In the genomic region with DNA sequence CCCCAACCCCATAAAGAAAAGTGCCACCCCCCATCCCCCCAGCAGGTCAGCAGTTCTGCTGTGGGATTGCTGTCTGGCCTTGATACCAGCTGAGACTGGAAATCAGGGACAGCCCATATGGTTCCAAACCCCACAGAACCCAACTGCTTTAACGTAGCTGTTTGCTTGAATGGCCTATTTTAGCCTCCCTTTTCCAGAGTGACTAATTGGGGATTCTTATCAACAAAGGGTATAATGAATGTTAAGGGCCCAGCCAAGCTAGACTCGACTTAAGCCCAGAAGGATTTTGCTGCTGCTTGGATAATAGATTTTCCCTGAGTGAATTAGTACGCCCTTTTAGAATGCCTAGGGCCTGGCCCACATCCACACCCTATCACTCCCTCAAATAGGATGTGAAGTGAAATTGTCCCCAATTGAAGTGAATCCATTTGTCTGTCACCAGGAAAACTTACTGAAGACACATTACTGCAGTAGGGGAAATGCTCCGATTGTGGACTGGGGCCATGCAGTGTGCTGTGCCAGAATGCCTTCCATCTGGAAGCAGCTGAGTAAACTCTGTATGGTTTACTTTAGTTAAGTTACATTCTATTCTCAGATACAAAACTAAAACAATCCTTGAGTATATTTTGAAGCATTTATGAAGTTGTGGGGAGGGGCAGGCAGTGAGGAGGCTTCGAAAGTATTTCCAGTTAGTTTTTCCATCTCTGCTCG, we compare ENCODE assay signal across 12 cellular contexts.
A peak's percentile ranks its signal among the peaks of the same experiment; 100 is the strongest.
DNase-seq lines count a peak whose midpoint lies in the region; ATAC-seq and TF ChIP-seq lines count a peak whose summit lies in the region.
"Had no signal": no experiment of that assay in that cellular context is flagged by ENCODE, and none has a peak within 500 bp of the region (broad histone marks: within the 10 kb centered on the region; RNA-seq: fewer than 3 reads in every experiment).

No MANE protein-coding gene starts in this region.

- H3K4me1 ChIP-seq in breast epithelium (peaks cover 3 to 36% of the 10 kb centered on the region in 2 donors), fibroblast of lung (ENCODE audit: control insufficient read depth, extremely low read depth, insufficient read depth, low read length) (peaks cover 31% of the 10 kb centered on the region), aorta (ENCODE audit: control insufficient read depth in 1 of 2, insufficient read depth in 2 of 2, low read length in 2 of 2) (peaks cover 7 to 46% of the 10 kb centered on the region in 2 donors), GM23248 (ENCODE audit: insufficient read depth) (peaks cover 68% of the 10 kb centered on the region)

- DNase-seq in breast epithelium (ENCODE audit: low spot score in 2 of 2) (no peak), MCF 10A (ENCODE audit: unreplicated experiment) (no peak), fibroblast of lung (ENCODE audit: low read depth in 2 of 2) (peak; percentile 88 to 90), neural crest cell (ENCODE audit: low read depth, low spot score) (no peak), aorta (peak; percentile 83 to 86), NCI-H2107 (lab: John Stamatoyannopoulos, UW) (no peak), GM23248 (no peak)
- DNase-seq: activated T-cell treated with anti-CD3 and anti-CD28 coated beads, Interleukin-2, amount 50 U/mL, for 1 hour; NCI-H69; T-helper 17 cell had no signal

- no peak overlapping the region for H3K9ac ChIP-seq in fibroblast of lung (ENCODE audit: insufficient read depth, low read length)
- H3K9ac ChIP-seq in GM23248, result no peak overlapping the region

- intact Hi-C loops in breast epithelium (cut with DNase I; ENCODE audit: low total_unique reads), result no loop called here
- intact Hi-C loops in MCF 10A (cut with micrococcal nuclease), result no loop called here
- intact Hi-C loops in aorta (cut with DNase I), result loop anchor here (5.0 to 10.0 kb wide), 3 partner anchors 39 to 154 kb away; partner anchors contain the start of gene DHRS3 (in 1 of the 2)

- H3K4me3 Mint-ChIP-seq in MCF 10A (ENCODE audit: unreplicated experiment) (no peak overlapping the region), neural crest cell (no peak overlapping the region)
- H3K4me3 Mint-ChIP-seq: IgD-negative memory B cell, T-helper 17 cell had no signal

- POLR2A ChIA-PET in MCF 10A (lab: Yijun Ruan, JAX), result interaction anchor here (0.6 to 1.1 kb wide), 2 partner anchors 9 to 137 kb away, joined by 3 read pairs; no protein-coding TSS in a partner anchor

- H3K9me3 ChIP-seq in breast epithelium (no peaks in the 10 kb centered on the region), fibroblast of lung (ENCODE audit: control insufficient read depth, insufficient read depth, low read depth, low read length) (no peaks in the 10 kb centered on the region), aorta (ENCODE audit: control insufficient read depth, low read length) (no peaks in the 10 kb centered on the region), GM23248 (ENCODE audit: low read depth) (no peaks in the 10 kb centered on the region)

- H3K36me3 Mint-ChIP-seq in MCF 10A (ENCODE audit: insufficient read depth, unreplicated experiment), result peaks cover 41% of the 10 kb centered on the region
- H3K36me3 Mint-ChIP-seq in neural crest cell (ENCODE audit: low read depth), result peaks cover 3% of the 10 kb centered on the region

- in situ Hi-C loops in GM23248 (cut with MboI), result no loop called here

- TF ChIP-seq POLR2A in breast epithelium (IDR thresholded peaks at IDR 0.05), result no peak

- no peaks in the 10 kb centered on the region for H3K27me3 ChIP-seq in breast epithelium
- H3K27me3 ChIP-seq in fibroblast of lung (ENCODE audit: control insufficient read depth, insufficient read depth, low read length), result no peaks in the 10 kb centered on the region
- H3K27me3 ChIP-seq in aorta (ENCODE audit: control insufficient read depth in 1 of 2, insufficient read depth in 2 of 2, low read length in 1 of 2), result no peaks in the 10 kb centered on the region
- no peaks in the 10 kb centered on the region for H3K27me3 ChIP-seq in GM23248 (replicated peaks; ENCODE audit: insufficient read depth)

- no peaks in the 10 kb centered on the region for H3K9me2 ChIP-seq in GM23248 (ENCODE audit: insufficient read depth)

- H4K20me1 ChIP-seq in fibroblast of lung (ENCODE audit: control insufficient read depth, extremely low read depth, insufficient read depth, low read length) (no peaks in the 10 kb centered on the region), GM23248 (ENCODE audit: insufficient read depth) (no peaks in the 10 kb centered on the region)

- no peaks in the 10 kb centered on the region for H3K27me3 Mint-ChIP-seq in MCF 10A (ENCODE audit: insufficient read depth, unreplicated experiment)
- no peaks in the 10 kb centered on the region for H3K27me3 Mint-ChIP-seq in neural crest cell (ENCODE audit: low read depth)
- H3K27me3 Mint-ChIP-seq: IgD-negative memory B cell, T-helper 17 cell had no signal

- no TSS peak for BruUV-seq in MCF 10A (replicated peaks; lab: Mats Ljungman, UMichigan)

- peaks cover 41% of the 10 kb centered on the region for H3F3A ChIP-seq in GM23248 (ENCODE audit: insufficient read depth)

- no peak overlapping the region for H2AFZ ChIP-seq in fibroblast of lung (ENCODE audit: low read length)
- H2AFZ ChIP-seq in GM23248, result no peak overlapping the region

- CTCF ChIA-PET in MCF 10A (lab: Yijun Ruan, JAX), result no interaction called here

- no peak overlapping the region for H3K27ac Mint-ChIP-seq in MCF 10A (ENCODE audit: low read depth, unreplicated experiment)
- H3K27ac Mint-ChIP-seq in neural crest cell (ENCODE audit: unreplicated experiment), result peak overlapping the region; percentile 28
- H3K27ac Mint-ChIP-seq: T-helper 17 cell had no signal

- H3K4me1 Mint-ChIP-seq in MCF 10A (ENCODE audit: insufficient read depth, unreplicated experiment) (peaks cover 12% of the 10 kb centered on the region), neural crest cell (peaks cover 7% of the 10 kb centered on the region)
- H3K4me1 Mint-ChIP-seq: IgD-negative memory B cell had no signal

- H3K4me3 ChIP-seq in breast epithelium (no peak overlapping the region), fibroblast of lung (replicated peaks in 1 of 4; ENCODE audit: control extremely low read depth in 1 of 4, insufficient read depth in 1 of 4, low read depth in 3 of 4, low read length in 4 of 4) (no peak overlapping the region), aorta (ENCODE audit: low read length in 2 of 2) (no peak overlapping the region), GM23248 (no peak overlapping the region)

- H3K79me2 ChIP-seq in fibroblast of lung (ENCODE audit: control insufficient read depth, insufficient read depth, low read length), result no peaks in the 10 kb centered on the region
- no peaks in the 10 kb centered on the region for H3K79me2 ChIP-seq in GM23248 (ENCODE audit: insufficient read depth)

- ATAC-seq in aorta (ENCODE audit: low FRiP score) (peak; percentile 60), GM21529 (IDR thresholded peaks at IDR 0.05; ENCODE audit: unreplicated experiment) (no peak)
- ATAC-seq: T-helper 17 cell had no signal

- no peaks in the 10 kb centered on the region for H3K36me3 ChIP-seq in breast epithelium
- H3K36me3 ChIP-seq in fibroblast of lung (ENCODE audit: control insufficient read depth, insufficient read depth, low read length), result peaks cover 1% of the 10 kb centered on the region
- H3K36me3 ChIP-seq in aorta (ENCODE audit: control insufficient read depth in 1 of 2, insufficient read depth in 2 of 2, low read length in 1 of 2), result no peaks in the 10 kb centered on the region
- no peaks in the 10 kb centered on the region for H3K36me3 ChIP-seq in GM23248 (ENCODE audit: low read depth)

- H3K27ac ChIP-seq in breast epithelium (peak overlapping the region; percentile 79 to 83), fibroblast of lung (ENCODE audit: insufficient read depth, low read length) (peak overlapping the region; percentile 8), aorta (ENCODE audit: low read depth in 1 of 2, low read length in 2 of 2) (peak overlapping the region; percentile 72 to 95), GM23248 (no peak overlapping the region)

- TF ChIP-seq CTCF in breast epithelium (IDR thresholded peaks at IDR 0.05) (no peak), MCF 10A (IDR thresholded peaks at IDR 0.05; ENCODE audit: unreplicated experiment) (no peak), fibroblast of lung (conservative IDR thresholded peaks at IDR 0.05 in 1 of 2, IDR thresholded peaks at IDR 0.05 in 1 of 2; ENCODE audit: low read depth in 1 of 2, low read length in 2 of 2) (no peak), neural crest cell (conservative IDR thresholded peaks at IDR 0.05) (no peak)

- no peak overlapping the region for H3K4me2 ChIP-seq in fibroblast of lung (ENCODE audit: extremely low read depth, insufficient read depth, low read length)
- H3K4me2 ChIP-seq in GM23248 (ENCODE audit: unreplicated experiment), result no peak overlapping the region

- 4 to 6% methylated on average over 6 of the region's 6 CpGs for WGBS in aorta, 2 donors
- WGBS in GM23248 (ENCODE audit: low coverage in 1 of 2, low lambda C conversion rate in 2 of 2, missing lambda C conversion rate in 2 of 2), 2 experiments, result 45 to 48% methylated on average over 6 of the region's 6 CpGs

- H3K9me3 Mint-ChIP-seq in MCF 10A (ENCODE audit: unreplicated experiment), result no peaks in the 10 kb centered on the region
- no peaks in the 10 kb centered on the region for H3K9me3 Mint-ChIP-seq in neural crest cell
- H3K9me3 Mint-ChIP-seq: IgD-negative memory B cell had no signal

Comparison
In these comparisons a context has a peak if more than half of its experiments do, and no peak if none do; other contexts are left out.
1. DNase-seq: peak in fibroblast of lung (2 of 2) and aorta (2 of 2); none in breast epithelium (0 of 2), MCF 10A (single experiment), neural crest cell (single experiment), NCI-H2107 (single experiment) and GM23248 (single experiment).
2. intact Hi-C loops: an anchor here in aorta (5.0 to 10.0 kb wide); none called in breast epithelium and MCF 10A.